Comparison of ENCODE assay signal across 8 cellular contexts in the genomic region with DNA sequence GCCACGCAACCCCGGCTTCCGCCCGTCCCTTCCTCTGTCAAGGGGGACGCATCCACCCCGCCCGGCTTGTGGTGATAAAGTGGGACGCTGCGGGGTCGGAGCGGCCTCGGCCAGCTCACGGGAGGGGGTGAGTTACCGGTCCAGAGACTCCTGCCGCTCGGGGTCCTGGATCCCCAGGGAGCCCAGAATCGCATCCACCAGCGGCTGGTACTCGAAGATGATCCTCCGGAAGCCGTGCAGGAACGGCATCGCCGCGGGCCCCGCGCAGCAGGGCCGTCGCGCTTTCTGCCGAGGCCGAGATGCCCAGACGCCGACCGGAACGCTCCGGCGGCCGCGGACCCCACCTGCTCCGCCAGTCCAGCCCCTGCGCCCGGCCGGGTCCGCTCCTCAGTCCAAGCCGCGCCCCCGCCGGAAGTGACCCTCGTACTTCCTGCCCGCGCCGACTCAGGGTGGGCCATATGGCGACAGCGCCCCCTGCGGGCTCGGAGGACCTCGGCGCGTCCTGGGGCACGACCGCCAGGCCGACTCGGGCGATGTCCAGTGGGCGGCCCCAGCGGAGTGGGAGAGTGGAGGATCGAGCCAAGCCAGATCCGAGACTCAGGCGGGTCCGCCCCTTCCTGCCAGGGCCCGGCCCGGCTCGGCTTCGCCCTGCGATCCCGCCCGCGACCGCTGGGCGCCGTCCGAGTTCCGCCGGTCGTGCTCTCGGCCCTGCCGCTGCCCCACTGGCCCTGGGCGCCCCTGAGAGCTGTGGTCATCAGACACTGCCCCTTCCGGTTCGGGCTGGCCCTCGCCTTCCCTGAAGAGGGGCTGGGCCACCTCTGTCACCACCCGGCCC. TPM values are rescaled to one million over a fixed set of nuclear protein-coding genes. Genes with fewer than 3 reads are reported as not detected.
DNase-seq lines count a peak whose midpoint lies in the region; ATAC-seq and TF ChIP-seq lines count a peak whose summit lies in the region.

A gene with protein sequence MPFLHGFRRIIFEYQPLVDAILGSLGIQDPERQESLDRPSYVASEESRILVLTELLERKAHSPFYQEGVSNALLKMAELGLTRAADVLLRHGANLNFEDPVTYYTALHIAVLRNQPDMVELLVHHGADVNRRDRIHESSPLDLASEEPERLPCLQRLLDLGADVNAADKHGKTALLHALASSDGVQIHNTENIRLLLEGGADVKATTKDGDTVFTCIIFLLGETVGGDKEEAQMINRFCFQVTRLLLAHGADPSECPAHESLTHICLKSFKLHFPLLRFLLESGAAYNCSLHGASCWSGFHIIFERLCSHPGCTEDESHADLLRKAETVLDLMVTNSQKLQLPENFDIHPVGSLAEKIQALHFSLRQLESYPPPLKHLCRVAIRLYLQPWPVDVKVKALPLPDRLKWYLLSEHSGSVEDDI (minus strand): TSS at position 401 of the 835 bp plus-strand sequence. CDS start 152 bp downstream, at position 249.

- no peaks in the 10 kb centered on the region for H3K27me3 Mint-ChIP-seq in effector memory CD8-positive, alpha-beta T cell

- H3K18ac ChIP-seq in mesenchymal stem cell (ENCODE audit: low read depth in 1 of 2, low read length in 2 of 2): peak within 1 kb of the TSS; percentile 58 to 94

- peak within 1 kb of the TSS; percentile 59 for H3K27ac ChIP-seq in HL-60 (replicated peaks)
- H3K27ac ChIP-seq in mesenchymal stem cell (ENCODE audit: low read length, poor library complexity, severe bottlenecking): peak within 1 kb of the TSS; percentile 62

- no peaks in the 10 kb centered on the region for H3K27me3 ChIP-seq in HL-60 (ENCODE audit: insufficient read depth, poor library complexity, severe bottlenecking)
- H3K27me3 ChIP-seq in mesenchymal stem cell (ENCODE audit: control insufficient read depth in 1 of 2, insufficient read depth in 1 of 2, low read length in 2 of 2): no peaks in the 10 kb centered on the region

- peaks cover 12 to 16% of the 10 kb centered on the region in 2 donors for H3K4me1 Mint-ChIP-seq in effector memory CD8-positive, alpha-beta T cell (ENCODE audit: low read depth in 2 of 2)

- CTCF ChIA-PET in activated CD8-positive, alpha-beta memory T cell treated with anti-CD3 and anti-CD28 coated beads for 36 hours (lab: Charles Lee): interaction anchor here (0.7 to 5.6 kb wide), 7 partner anchors 9 to 149 kb away, joined by 3 to 41 read pairs (median 5); a partner anchor contains a TSS

- H3K36me3 ChIP-seq in mesenchymal stem cell (ENCODE audit: control insufficient read depth in 1 of 2, insufficient read depth in 2 of 2, low read depth in 1 of 2, low read length in 2 of 2): peaks cover 25 to 30% of the 10 kb centered on the region in 2 experiments

- peak; percentile 93 for DNase-seq in CMK (ENCODE audit: low read depth)
- peak; percentile 94 for DNase-seq in HL-60 (ENCODE audit: low read depth in 1 of 2, low spot score in 1 of 2)
- DNase-seq in NK-92 treated with Interleukin-12 subunit alpha and Interleukin-12 subunit beta, amount 100 ng/mL, for 24 hours (lab: John Stamatoyannopoulos, UW): peak; percentile 92
- DNase-seq in effector memory CD8-positive, alpha-beta T cell: peak; percentile 93 to 95 (median 94)
- peak; percentile 98 for DNase-seq in mesenchymal stem cell
- peak; percentile 90 for DNase-seq in stimulated activated CD8-positive, alpha-beta memory T cell treated with anti-CD3 and anti-CD28 coated beads, Interleukin-12 subunit alpha, Interleukin-12 subunit beta, amount 100 ng/mL, for 4 hours (ENCODE audit: low read depth)

- peak; percentile 81 for TF ChIP-seq CTCF in HL-60 (IDR thresholded peaks at IDR 0.05; ENCODE audit: insufficient read depth, low read length)

- H3K9ac ChIP-seq in mesenchymal stem cell (ENCODE audit: low read length): peak within 1 kb of the TSS; percentile 92

- H2AFZ ChIP-seq in mesenchymal stem cell (ENCODE audit: low read depth, low read length): peak within 1 kb of the TSS; percentile 87

- H2BK12ac ChIP-seq in mesenchymal stem cell (ENCODE audit: low read length in 2 of 2): peak within 1 kb of the TSS; percentile 38 to 63

- POLR2A ChIA-PET in activated CD8-positive, alpha-beta memory T cell treated with anti-CD3 and anti-CD28 coated beads for 36 hours (lab: Charles Lee): interaction anchor here (1.0 to 1.1 kb wide), 2 partner anchors 13 to 15 kb away, joined by 3 read pairs; no protein-coding TSS in a partner anchor

- H3K36me3 Mint-ChIP-seq in effector memory CD8-positive, alpha-beta T cell (ENCODE audit: insufficient read depth): peaks cover 31% of the 10 kb centered on the region

- peaks cover 22% of the 10 kb centered on the region for H3K4me1 ChIP-seq in mesenchymal stem cell (ENCODE audit: control insufficient read depth, insufficient read depth, low read depth, low read length)

- peak within 1 kb of the TSS; percentile 83 for H2BK15ac ChIP-seq in mesenchymal stem cell (ENCODE audit: low read depth, poor library complexity, severe bottlenecking)

- peak within 1 kb of the TSS; percentile 80 for H4K91ac ChIP-seq in mesenchymal stem cell (ENCODE audit: low read length)

- H3K27ac Mint-ChIP-seq in effector memory CD8-positive, alpha-beta T cell: peak within 1 kb of the TSS; percentile 91 to 94

- peak within 1 kb of the TSS; percentile 46 to 64 for H3K4ac ChIP-seq in mesenchymal stem cell (ENCODE audit: low read depth in 1 of 2, low read length in 2 of 2)

- H3K23ac ChIP-seq in mesenchymal stem cell (ENCODE audit: low read length in 2 of 2): peak within 1 kb of the TSS; percentile 70 to 90

- peak; percentile 83 for ATAC-seq in GM19452 (IDR thresholded peaks at IDR 0.05; ENCODE audit: unreplicated experiment)
- peak; percentile 86 for ATAC-seq in effector memory CD8-positive, alpha-beta T cell (replicated peaks)

- no peaks in the 10 kb centered on the region for H3K9me3 Mint-ChIP-seq in effector memory CD8-positive, alpha-beta T cell

- H2AK5ac ChIP-seq in mesenchymal stem cell (ENCODE audit: low read length, severe bottlenecking): no peak within 1 kb of the TSS

- WGBS in mesenchymal stem cell: under 1% methylated on average over 82 of the region's 93 CpGs

- H3K4me3 ChIP-seq in HL-60 (replicated peaks; ENCODE audit: insufficient read depth, low read length): peak within 1 kb of the TSS; percentile 88
- H3K4me3 ChIP-seq in mesenchymal stem cell (ENCODE audit: insufficient read depth in 1 of 2, low read depth in 1 of 2, low read length in 2 of 2): peak within 1 kb of the TSS; percentile 82 to 94

- H3K9me3 ChIP-seq in mesenchymal stem cell (ENCODE audit: control insufficient read depth, low read length): no peaks in the 10 kb centered on the region

- no peak within 1 kb of the TSS for H2BK5ac ChIP-seq in mesenchymal stem cell (ENCODE audit: low read depth, low read length, poor library complexity, severe bottlenecking)

- peak within 1 kb of the TSS; percentile 82 to 84 for H3K4me3 Mint-ChIP-seq in effector memory CD8-positive, alpha-beta T cell

- H4K8ac ChIP-seq in mesenchymal stem cell (ENCODE audit: low read length): peak within 1 kb of the TSS; percentile 97

- H3K14ac ChIP-seq in mesenchymal stem cell (ENCODE audit: low read length in 2 of 2): peak within 1 kb of the TSS in 1 of 2 experiments; percentile 72

- H2BK120ac ChIP-seq in mesenchymal stem cell (ENCODE audit: low read depth, low read length): peak within 1 kb of the TSS; percentile 7

- peak within 1 kb of the TSS; percentile 58 for H3K4me2 ChIP-seq in mesenchymal stem cell (ENCODE audit: low read length, poor library complexity, severe bottlenecking)

- peaks cover 29% of the 10 kb centered on the region for H3K79me1 ChIP-seq in mesenchymal stem cell (replicated peaks; ENCODE audit: low read length, poor library complexity, severe bottlenecking)

RNA-seq across cellular contexts. Expression of the gene that starts here (rescaled TPM):
- 10 to 100 TPM; 25.3 to 26.7 TPM for total RNA-seq in activated CD8-positive, alpha-beta memory T cell treated with anti-CD3 and anti-CD28 coated beads for 36 hours
- 11.6 TPM for polyA plus RNA-seq in mesenchymal stem cell (2013, experiment 1 of 2)
- polyA plus RNA-seq in mesenchymal stem cell (2013, experiment 2 of 2): 11.6 TPM

Comparison
In these comparisons a context has a peak if more than half of its experiments do, and no peak if none do; other contexts are left out.
1. Peak in every context shown above with its lines: DNase-seq, ATAC-seq, H3K4me3 ChIP-seq and H3K27ac ChIP-seq.